Comparison of ENCODE assay signal across 9 cellular contexts in genomic region chr7:90931996-90932912, GRCh38.
DNase-seq lines count a peak whose midpoint lies in the region; ATAC-seq and TF ChIP-seq lines count a peak whose summit lies in the region.
"Had no signal": no experiment of that assay in that cellular context is flagged by ENCODE, and none has a peak within 500 bp of the region (broad histone marks: within the 10 kb centered on the region; RNA-seq: fewer than 3 reads in every experiment).

No MANE protein-coding gene starts in this region.

- H3K36me3 ChIP-seq in CD8-positive, alpha-beta T cell (ENCODE audit: insufficient read depth, low read length), result no peaks in the 10 kb centered on the region

- CTCF ChIA-PET in CD8-positive, alpha-beta T cell (lab: Charles Lee), result no interaction called here

- intact Hi-C loops in CD8-positive, alpha-beta T cell (cut with DNase I, micrococcal nuclease), result no loop called here
- intact Hi-C loops in lower leg skin (cut with DNase I; ENCODE audit: low total_unique reads), result no loop called here

- POLR2A ChIA-PET in CD8-positive, alpha-beta T cell (lab: Charles Lee), result no interaction called here

- H3K27me3 Mint-ChIP-seq in progenitor cell of endocrine pancreas, result no peaks in the 10 kb centered on the region
- no peaks in the 10 kb centered on the region for H3K27me3 Mint-ChIP-seq in CD8-positive, alpha-beta T cell (ENCODE audit: low read depth)
- H3K27me3 Mint-ChIP-seq: activated naive CD8-positive, alpha-beta T cell treated with anti-CD3 and anti-CD28 coated beads, Interleukin-2, amount 50 U/mL, for 24 hours had no signal

- TF ChIP-seq POLR2A in lower leg skin (IDR thresholded peaks at IDR 0.05), result no peak

- in situ Hi-C loops in G401 (cut with HindIII; ENCODE audit: low sequenced_read_pairs), result no loop called here

- peaks cover 15% of the 10 kb centered on the region for H3K36me3 Mint-ChIP-seq in progenitor cell of endocrine pancreas (ENCODE audit: insufficient read depth)
- no peaks in the 10 kb centered on the region for H3K36me3 Mint-ChIP-seq in CD8-positive, alpha-beta T cell

- 68 to 76% methylated on average over 5 of the region's 5 CpGs for WGBS in lower leg skin, 2 donors

- H3K9me3 ChIP-seq in CD8-positive, alpha-beta T cell (ENCODE audit: low read length), result no peaks in the 10 kb centered on the region

- H3K27ac ChIP-seq in CD8-positive, alpha-beta T cell (ENCODE audit: low read depth, low read length), result no peak overlapping the region

- DNase-seq in NCI-H187 treated with DMSO at 0.1 percent for 48 hours (lab: John Stamatoyannopoulos, UW) (peak; percentile 86), progenitor cell of endocrine pancreas (ENCODE audit: low spot score, unreplicated experiment) (no peak), G401 (ENCODE audit: low spot score) (no peak), D341Med (ENCODE audit: low spot score) (no peak), lower leg skin (ENCODE audit: low spot score in 2 of 2) (no peak)
- DNase-seq in CD8-positive, alpha-beta T cell, result no peak
- DNase-seq: activated naive CD8-positive, alpha-beta T cell treated with anti-CD3 and anti-CD28 coated beads, Interleukin-2, amount 50 U/mL, for 24 hours had no signal

- no peak overlapping the region for H3K4me3 ChIP-seq in CD8-positive, alpha-beta T cell (ENCODE audit: low read depth, low read length)
- H3K4me3 ChIP-seq in lower leg skin (ENCODE audit: low read depth, poor library complexity, severe bottlenecking), result no peak overlapping the region

- peak overlapping the region; percentile 20 for H3K27ac Mint-ChIP-seq in progenitor cell of endocrine pancreas
- H3K27ac Mint-ChIP-seq in CD8-positive, alpha-beta T cell, result no peak overlapping the region
- H3K27ac Mint-ChIP-seq: activated naive CD8-positive, alpha-beta T cell treated with anti-CD3 and anti-CD28 coated beads, Interleukin-2, amount 50 U/mL, for 24 hours had no signal

- peaks cover 4% of the 10 kb centered on the region for H3K9me3 Mint-ChIP-seq in progenitor cell of endocrine pancreas (ENCODE audit: low read depth)
- H3K9me3 Mint-ChIP-seq in CD8-positive, alpha-beta T cell, result no peaks in the 10 kb centered on the region
- H3K9me3 Mint-ChIP-seq: activated naive CD8-positive, alpha-beta T cell treated with anti-CD3 and anti-CD28 coated beads, Interleukin-2, amount 50 U/mL, for 24 hours had no signal

- ATAC-seq in GM19023 (IDR thresholded peaks at IDR 0.05; ENCODE audit: unreplicated experiment) (peak; percentile 98), HG02798 (IDR thresholded peaks at IDR 0.05; ENCODE audit: poor library complexity, unreplicated experiment) (peak; percentile 99)
- no peak for ATAC-seq in CD8-positive, alpha-beta T cell
- ATAC-seq: activated naive CD8-positive, alpha-beta T cell treated with anti-CD3 and anti-CD28 coated beads, Interleukin-2, amount 50 U/mL, for 24 hours had no signal

- no peaks in the 10 kb centered on the region for H3K4me1 ChIP-seq in CD8-positive, alpha-beta T cell (ENCODE audit: insufficient read depth, low read length)

- H3K4me3 Mint-ChIP-seq in progenitor cell of endocrine pancreas (ENCODE audit: low read depth), result no peak overlapping the region
- no peak overlapping the region for H3K4me3 Mint-ChIP-seq in CD8-positive, alpha-beta T cell
- H3K4me3 Mint-ChIP-seq: activated naive CD8-positive, alpha-beta T cell treated with anti-CD3 and anti-CD28 coated beads, Interleukin-2, amount 50 U/mL, for 24 hours had no signal

- TF ChIP-seq CTCF in progenitor cell of endocrine pancreas (IDR thresholded peaks at IDR 0.05; ENCODE audit: unreplicated experiment) (no peak), lower leg skin (IDR thresholded peaks at IDR 0.05) (no peak)
- TF ChIP-seq CTCF in CD8-positive, alpha-beta T cell (IDR thresholded peaks at IDR 0.05), result no peak

- H3K4me1 Mint-ChIP-seq in progenitor cell of endocrine pancreas (ENCODE audit: low read depth), result peaks cover 7% of the 10 kb centered on the region
- H3K4me1 Mint-ChIP-seq in CD8-positive, alpha-beta T cell (ENCODE audit: low read depth), result no peaks in the 10 kb centered on the region
- H3K4me1 Mint-ChIP-seq: activated naive CD8-positive, alpha-beta T cell treated with anti-CD3 and anti-CD28 coated beads, Interleukin-2, amount 50 U/mL, for 24 hours had no signal

- no peaks in the 10 kb centered on the region for H3K27me3 ChIP-seq in CD8-positive, alpha-beta T cell (ENCODE audit: insufficient read depth, low read length)
